In the genomic region with DNA sequence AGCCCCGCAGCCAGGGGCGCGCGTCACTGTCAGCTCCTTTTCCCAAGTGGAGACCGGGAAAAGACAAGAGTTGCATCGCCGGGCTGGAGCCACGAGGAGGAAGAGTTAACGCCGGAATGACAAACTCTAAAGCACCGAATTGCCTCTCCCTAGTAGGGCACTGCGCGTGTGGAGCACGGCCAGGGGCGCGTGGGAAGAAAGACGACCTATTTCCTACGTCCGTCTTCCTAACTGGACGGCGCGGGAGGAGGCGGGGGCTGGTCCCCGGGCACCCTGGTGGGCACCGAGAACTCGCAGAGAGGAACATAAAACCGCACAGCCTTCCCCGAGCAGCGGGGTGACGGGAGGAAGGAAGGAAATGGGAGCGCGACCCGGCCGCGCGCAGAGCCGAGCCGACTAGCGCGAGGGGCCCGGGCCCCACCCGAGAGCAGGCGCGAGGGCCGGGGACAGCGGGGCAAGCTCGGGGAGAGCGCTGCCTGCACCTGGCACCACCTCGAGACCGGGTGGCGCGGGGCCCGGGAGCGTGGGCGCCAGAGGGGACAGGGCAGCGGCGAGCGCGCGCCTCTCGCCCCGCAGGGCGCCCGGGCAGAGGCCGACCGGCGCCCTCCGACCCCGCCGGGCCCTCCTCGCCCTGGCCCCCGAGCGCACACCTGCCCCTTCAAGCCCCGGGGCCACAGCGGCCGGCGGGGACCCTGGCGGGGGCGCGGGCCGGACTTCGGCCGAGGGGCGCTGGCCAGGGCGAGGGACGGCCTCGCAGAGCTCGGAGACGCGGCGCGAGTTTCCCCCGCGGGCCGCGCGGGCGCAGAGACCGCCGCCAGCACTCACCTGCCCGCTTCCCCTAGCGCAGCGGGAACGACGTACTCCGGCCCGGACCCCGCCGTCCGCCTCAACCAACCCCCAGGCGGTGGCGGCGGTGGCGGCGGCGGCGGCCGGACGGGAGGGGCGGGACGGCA, we compare ENCODE assay signal across 8 cellular contexts. TPM values are rescaled to one million over a fixed set of nuclear protein-coding genes. Genes with fewer than 3 reads are reported as not detected.
A peak's percentile ranks its signal among the peaks of the same experiment; 100 is the strongest.
DNase-seq lines count a peak whose midpoint lies in the region; ATAC-seq and TF ChIP-seq lines count a peak whose summit lies in the region.

No MANE protein-coding gene starts in this region.

- H3K27ac Mint-ChIP-seq in natural killer cell treated with Interleukin-12 subunit alpha and Interleukin-12 subunit beta and Interleukin-15 and Interleukin-18, amount 100 ng/mL, for 72 hours, result peak overlapping the region; percentile 57 to 87

- no peaks in the 10 kb centered on the region for H3K27me3 Mint-ChIP-seq in natural killer cell treated with Interleukin-12 subunit alpha and Interleukin-12 subunit beta and Interleukin-15 and Interleukin-18, amount 100 ng/mL, for 72 hours

- H3K9me3 Mint-ChIP-seq in natural killer cell treated with Interleukin-12 subunit alpha and Interleukin-12 subunit beta and Interleukin-15 and Interleukin-18, amount 100 ng/mL, for 72 hours, result no peaks in the 10 kb centered on the region

- H3K9me3 ChIP-seq in OCI-LY1 (ENCODE audit: low read length), result no peaks in the 10 kb centered on the region

- no peaks in the 10 kb centered on the region for H3K9me2 ChIP-seq in OCI-LY1 (ENCODE audit: low read depth, low read length)

- no peaks in the 10 kb centered on the region for H3K27me3 ChIP-seq in OCI-LY1 (ENCODE audit: insufficient read depth, low read length)

- peaks cover 32% of the 10 kb centered on the region for H3K4me1 ChIP-seq in OCI-LY1 (ENCODE audit: insufficient read depth, low read length, severe bottlenecking)

- H3F3A ChIP-seq in OCI-LY1 (ENCODE audit: insufficient read depth, low read length), result no peaks in the 10 kb centered on the region

- H4K20me1 ChIP-seq in OCI-LY1 (ENCODE audit: insufficient read depth, low read length), result peaks cover 6% of the 10 kb centered on the region

- peaks cover 51 to 54% of the 10 kb centered on the region in 2 donors for H3K4me1 Mint-ChIP-seq in natural killer cell treated with Interleukin-12 subunit alpha and Interleukin-12 subunit beta and Interleukin-15 and Interleukin-18, amount 100 ng/mL, for 72 hours (ENCODE audit: low read depth in 2 of 2)

- H3K4me3 ChIP-seq in OCI-LY1 (ENCODE audit: low read depth, low read length, poor library complexity, severe bottlenecking) (peak overlapping the region; percentile 93), fibroblast of the aortic adventitia (ENCODE audit: low read depth, low read length) (peak overlapping the region; percentile 76)

- no peak for TF ChIP-seq CTCF in OCI-LY1 (IDR thresholded peaks at IDR 0.05; ENCODE audit: low read length)
- TF ChIP-seq CTCF in fibroblast of the aortic adventitia (IDR thresholded peaks at IDR 0.05; ENCODE audit: insufficient read depth, low read length), result peak; percentile 31

- H3K27ac ChIP-seq in OCI-LY1 (ENCODE audit: low read depth, low read length, poor library complexity, severe bottlenecking) (no peak overlapping the region), substantia nigra (ENCODE audit: low read depth, low read length, poor library complexity, severe bottlenecking) (peak overlapping the region; percentile 43)

- no peak overlapping the region for H2AFZ ChIP-seq in OCI-LY1 (ENCODE audit: low read length)

- H3K36me3 ChIP-seq in OCI-LY1 (ENCODE audit: insufficient read depth, low read length), result no peaks in the 10 kb centered on the region; the same call in 1 of the 2 replicates

- peak overlapping the region; percentile 77 for H3K9ac ChIP-seq in OCI-LY1 (ENCODE audit: low read length)

- DNase-seq in activated T-cell treated with anti-CD3 and anti-CD28 coated beads for 1 hour (ENCODE audit: low read depth) (peak; percentile 16), activated T-cell treated with anti-CD3 and anti-CD28 coated beads for 4 hours (no peak), fibroblast of the aortic adventitia (ENCODE audit: low read depth) (peak; percentile 55), substantia nigra (lab: John Stamatoyannopoulos, UW) (peak in 33 of 49 donors; percentile 6 to 66 (median 31))
- DNase-seq in activated effector memory CD4-positive, alpha-beta T cell treated with anti-CD3 and anti-CD28 coated beads, Interleukin-2, amount 50 U/mL, for 16 hours, result peak; percentile 76
- DNase-seq in natural killer cell treated with Interleukin-12 subunit alpha and Interleukin-12 subunit beta and Interleukin-15 and Interleukin-18, amount 100 ng/mL, for 72 hours (ENCODE audit: low spot score), result peak; percentile 66

- peak overlapping the region; percentile 88 for H3K4me3 Mint-ChIP-seq in natural killer cell treated with Interleukin-12 subunit alpha and Interleukin-12 subunit beta and Interleukin-15 and Interleukin-18, amount 100 ng/mL, for 72 hours

- peaks cover 79% of the 10 kb centered on the region for H3K79me2 ChIP-seq in OCI-LY1 (ENCODE audit: insufficient read depth, low read length)

- H3K36me3 Mint-ChIP-seq in natural killer cell treated with Interleukin-12 subunit alpha and Interleukin-12 subunit beta and Interleukin-15 and Interleukin-18, amount 100 ng/mL, for 72 hours, result no peaks in the 10 kb centered on the region

- H3K4me2 ChIP-seq in OCI-LY1 (ENCODE audit: low read length), result peak overlapping the region; percentile 94

- ATAC-seq in HG02973 (IDR thresholded peaks at IDR 0.05; ENCODE audit: unreplicated experiment), result peak; percentile 5
- ATAC-seq in natural killer cell treated with Interleukin-12 subunit alpha and Interleukin-12 subunit beta and Interleukin-15 and Interleukin-18, amount 100 ng/mL, for 72 hours, result no peak

RNA-seq across cellular contexts. Expression of gene SETD3, which starts 0.5 kb away (rescaled TPM):
- 47.6 and 189 TPM in 2 replicates for total RNA-seq in fibroblast of the aortic adventitia (ENCODE audit: low replicate concordance)
- total RNA-seq in natural killer cell treated with Interleukin-12 subunit alpha and Interleukin-12 subunit beta and Interleukin-15 and Interleukin-18, amount 100 ng/mL, for 72 hours, result 10 to 100 TPM; 80.6 to 96.7 TPM

RNA-seq across cellular contexts. Expression of gene CCNK, which starts 1.0 kb away (rescaled TPM):
- 3.8 and 27.3 TPM in 2 replicates for total RNA-seq in fibroblast of the aortic adventitia (ENCODE audit: low replicate concordance)
- total RNA-seq in natural killer cell treated with Interleukin-12 subunit alpha and Interleukin-12 subunit beta and Interleukin-15 and Interleukin-18, amount 100 ng/mL, for 72 hours, result 100 to 1,000 TPM in 1 of 2 donors, 10 to 100 TPM in 1; 78.6 to 105 TPM
